ENCODE assay signal across 20 cellular contexts in genomic region chr12:121003650-121004049, GRCh38. TPM values are rescaled to one million over a fixed set of nuclear protein-coding genes. Genes with fewer than 3 reads are reported as not detected.
DNase-seq lines count a peak whose midpoint lies in the region; ATAC-seq, FAIRE-seq and TF ChIP-seq lines count a peak whose summit lies in the region.
"Had no signal": no experiment of that assay in that cellular context is flagged by ENCODE, and none has a peak within 500 bp of the region (broad histone marks: within the 10 kb centered on the region; RNA-seq: fewer than 3 reads in every experiment).

No MANE protein-coding gene starts in this region.

- peak; percentile 65 for ATAC-seq in left colon
- ATAC-seq: effector memory CD8-positive, alpha-beta T cell; gastroesophageal sphincter; Panc1 had no signal

- DNase-seq in ACHN (peak; percentile 46), HuH-7 (ENCODE audit: low spot score) (peak; percentile 40), UCSD-AML1 (lab: John Stamatoyannopoulos, UW; ENCODE audit: unreplicated experiment) (peak; percentile 35), left colon (peak in 1 of 2 donors; percentile 74), D721Med (ENCODE audit: insufficient read length, low spot score) (no peak), SHP77 treated with DMSO at 0.1 percent for 48 hours (lab: John Stamatoyannopoulos, UW) (no peak), DMS153 (lab: John Stamatoyannopoulos, UW) (no peak), NCI-H510A treated with DMSO at 0.1 percent for 48 hours (lab: John Stamatoyannopoulos, UW) (no peak)
- DNase-seq: activated CD4-positive, alpha-beta T cell treated with anti-CD3 and anti-CD28 coated beads, Interleukin-2, amount 50 U/mL, for 4 hours; activated gamma-delta T cell; effector memory CD8-positive, alpha-beta T cell; NCI-H1105; NCI-H2227 treated with DMSO at 0.1 percent for 48 hours; posterior cingulate gyrus; tibial artery had no signal

- TF ChIP-seq CTCF in D721Med (IDR thresholded peaks at IDR 0.05; ENCODE audit: insufficient read depth, missing control alignments), result no peak

- intact Hi-C loops in left colon (cut with DNase I, micrococcal nuclease), result no loop called here

- FAIRE-seq in D721Med (lab: Jason Lieb, UNC), result no peak
- FAIRE-seq: keratinocyte had no signal

- in situ Hi-C loops in ACHN (cut with HindIII; ENCODE audit: low pct_ligation_motif_present, low pct_unique_long_range_greater_than_20kb, low sequenced_read_pairs), result no loop called here

RNA-seq across cellular contexts. Expression of gene C12orf43, which starts 12.6 kb away (rescaled TPM):
- 10 to 100 TPM; 12.5 to 14.4 TPM for total RNA-seq in left colon

RNA-seq across cellular contexts. Expression of gene HNF1A, which starts 25.3 kb away (rescaled TPM):
- 10 to 100 TPM; 16.0 to 16.9 TPM for total RNA-seq in left colon
- total RNA-seq: H4; T-helper 2 cell treated with Interferon-gamma antibody and Interleukin-4, amounts not matched to agents 100 ng/mL and 5 ng/mL, for 36 hours had no signal

RNA-seq across cellular contexts. Expression of gene OASL, which starts 35.4 kb away (rescaled TPM):
- 10 to 100 TPM in 1 of 2 donors, 1 to 10 TPM in 1; 7.1 to 16.6 TPM for total RNA-seq in left colon

Comparison
In these comparisons a context has a peak if more than half of its experiments do, and no peak if none do; other contexts are left out.
1. DNase-seq: peak in ACHN (single experiment), HuH-7 (single experiment) and UCSD-AML1 (single experiment); none in D721Med (single experiment), SHP77 treated with DMSO at 0.1 percent for 48 hours (single experiment), DMS153 (single experiment) and NCI-H510A treated with DMSO at 0.1 percent for 48 hours (single experiment).